27 cellular contexts compared by ENCODE assay signal in genomic region chr1:176619261-176619660, GRCh38.
"Had no signal": no experiment of that assay in that cellular context is flagged by ENCODE, and none has a peak within 500 bp of the region (broad histone marks: within the 10 kb centered on the region; RNA-seq: fewer than 3 reads in every experiment).

No MANE protein-coding gene starts in this region.

- H3K9me3 Mint-ChIP-seq: nephron, neural progenitor cell had no signal

- H3K27ac Mint-ChIP-seq: naive thymus-derived CD4-positive, alpha-beta T cell; nephron; neural progenitor cell; stimulated activated effector memory CD8-positive, alpha-beta T cell treated with anti-CD3 and anti-CD28 coated beads, Interleukin-12 subunit alpha, Interleukin-12 subunit beta, amount 100 ng/mL, for 72 hours had no signal

- DNase-seq: cortex of kidney; effector CD4-positive, alpha-beta T cell; heart left ventricle; kidney; left cardiac atrium; left lung; mesenchymal stem cell; midbrain; naive thymus-derived CD4-positive, alpha-beta T cell; nucleus accumbens; right cardiac atrium; sigmoid colon; stimulated activated CD4-positive, alpha-beta T cell treated with anti-CD3 and anti-CD28 coated beads, Interleukin-2, amount 100 ng/mL, for 24 hours; stimulated activated CD4-positive, alpha-beta T cell treated with anti-CD3 and anti-CD28 coated beads, Interleukin-4, amount 100 ng/mL, for 24 hours; stimulated activated naive CD4-positive, alpha-beta T cell treated with Interleukin-2 at 50 U/mL for 16 hours; stomach; thyroid gland had no signal

- ATAC-seq: foreskin keratinocyte; gastroesophageal sphincter; heart left ventricle; left cardiac atrium; left lung; naive thymus-derived CD4-positive, alpha-beta T cell; right cardiac atrium; stimulated activated effector memory CD8-positive, alpha-beta T cell treated with anti-CD3 and anti-CD28 coated beads, Interleukin-12 subunit alpha, Interleukin-12 subunit beta, amount 100 ng/mL, for 72 hours had no signal

- H3K4me2 ChIP-seq: hepatocyte, neural progenitor cell had no signal

- H3K27me3 ChIP-seq: esophagus muscularis mucosa, foreskin keratinocyte, gastroesophageal sphincter, heart left ventricle, hepatocyte, left lung, neural progenitor cell, sigmoid colon, stomach, thyroid gland, vagina had no signal

- H2AFZ ChIP-seq: hepatocyte, neural progenitor cell had no signal

- H3K4me3 ChIP-seq: esophagus muscularis mucosa, gastroesophageal sphincter, heart left ventricle, hepatocyte, left lung, neural progenitor cell, prostate gland, sigmoid colon, stomach, thyroid gland, vagina had no signal

- H3K79me2 ChIP-seq: hepatocyte had no signal

- H3K27ac ChIP-seq: epithelial cell of prostate, esophagus muscularis mucosa, foreskin keratinocyte, gastroesophageal sphincter, heart left ventricle, hepatocyte, left lung, neural progenitor cell, prostate gland, sigmoid colon, stomach, thyroid gland, vagina had no signal

- H3K9me3 ChIP-seq: esophagus muscularis mucosa, gastroesophageal sphincter, prostate gland, sigmoid colon, thyroid gland, vagina had no signal

- H3K36me3 Mint-ChIP-seq: naive thymus-derived CD4-positive, alpha-beta T cell; neural progenitor cell; stimulated activated effector memory CD8-positive, alpha-beta T cell treated with anti-CD3 and anti-CD28 coated beads, Interleukin-12 subunit alpha, Interleukin-12 subunit beta, amount 100 ng/mL, for 72 hours had no signal

- H3K4me1 ChIP-seq: esophagus muscularis mucosa, foreskin keratinocyte, gastroesophageal sphincter, heart left ventricle, left lung, neural progenitor cell, prostate gland, sigmoid colon, stomach, thyroid gland, vagina had no signal

- H3K9ac ChIP-seq: neural progenitor cell had no signal

- H3K36me3 ChIP-seq: esophagus muscularis mucosa, gastroesophageal sphincter, heart left ventricle, left lung, neural progenitor cell, prostate gland, sigmoid colon, stomach, thyroid gland, vagina had no signal
